10 cellular contexts compared by ENCODE assay signal in genomic region chrX:48694776-48695523, GRCh38. TPM values are rescaled to one million over a fixed set of nuclear protein-coding genes. Genes with fewer than 3 reads are reported as not detected.
DNase-seq lines count a peak whose midpoint lies in the region; ATAC-seq and TF ChIP-seq lines count a peak whose summit lies in the region.
"Had no signal": no experiment of that assay in that cellular context is flagged by ENCODE, and none has a peak within 500 bp of the region (broad histone marks: within the 10 kb centered on the region; RNA-seq: fewer than 3 reads in every experiment).

No MANE protein-coding gene starts in this region.

- no peaks in the 10 kb centered on the region for H3K9me3 Mint-ChIP-seq in activated CD4-positive, alpha-beta T cell treated with anti-CD3 and anti-CD28 coated beads, Interleukin-2, amount 10 ng/mL, durations not matched to agents 7 days and 5 days
- no peaks in the 10 kb centered on the region for H3K9me3 Mint-ChIP-seq in effector memory CD8-positive, alpha-beta T cell

- H3K4me2 ChIP-seq in OCI-LY3 (ENCODE audit: low read length): peak overlapping the region; percentile 100

- H3K36me3 Mint-ChIP-seq in activated CD4-positive, alpha-beta T cell treated with anti-CD3 and anti-CD28 coated beads, Interleukin-2, amount 10 ng/mL, durations not matched to agents 7 days and 5 days (ENCODE audit: low read depth): peaks cover 28% of the 10 kb centered on the region
- peaks cover 49% of the 10 kb centered on the region for H3K36me3 Mint-ChIP-seq in effector memory CD8-positive, alpha-beta T cell (ENCODE audit: insufficient read depth)

- peak overlapping the region; percentile 98 for H3K27ac Mint-ChIP-seq in activated CD4-positive, alpha-beta T cell treated with anti-CD3 and anti-CD28 coated beads, Interleukin-2, amount 10 ng/mL, durations not matched to agents 7 days and 5 days
- peak overlapping the region; percentile 95 to 99 for H3K27ac Mint-ChIP-seq in effector memory CD8-positive, alpha-beta T cell

- 0 out of 2 replicates have a peak overlapping the region, but pooled peaks have one; percentile 46 for H2AFZ ChIP-seq in OCI-LY3 (ENCODE audit: low read depth, low read length)

- TF ChIP-seq CTCF in OCI-LY3 (IDR thresholded peaks at IDR 0.05; ENCODE audit: low read depth, low read length): no peak
- TF ChIP-seq CTCF in gastrocnemius medialis (IDR thresholded peaks at IDR 0.05 in 4 of 5, conservative IDR thresholded peaks at IDR 0.05 in 1 of 5): no peak

- CTCF ChIA-PET in activated CD4-positive, alpha-beta T cell treated with anti-CD3 and anti-CD28 coated beads, Interleukin-2, amount 10 ng/mL, durations not matched to agents 7 days and 5 days (lab: Charles Lee): interaction anchor here (0.8 to 1.1 kb wide), 2 partner anchors 11 to 12 kb away, joined by 3 to 4 read pairs; partner anchors contain the start of gene WAS

- H3K4me3 Mint-ChIP-seq in activated CD4-positive, alpha-beta T cell treated with anti-CD3 and anti-CD28 coated beads, Interleukin-2, amount 10 ng/mL, durations not matched to agents 7 days and 5 days: peak overlapping the region; percentile 84
- peak overlapping the region; percentile 94 to 95 for H3K4me3 Mint-ChIP-seq in effector memory CD8-positive, alpha-beta T cell

- H3K4me1 ChIP-seq in OCI-LY3 (ENCODE audit: low read length) (peaks cover 14% of the 10 kb centered on the region), gastrocnemius medialis (no peaks in the 10 kb centered on the region)

- no peak for ATAC-seq in effector memory CD8-positive, alpha-beta T cell (replicated peaks)
- no peak for ATAC-seq in gastrocnemius medialis
- ATAC-seq in HG03139 (IDR thresholded peaks at IDR 0.05; ENCODE audit: unreplicated experiment): no peak

- peak overlapping the region; percentile 100 for H3K4me3 ChIP-seq in OCI-LY3 (ENCODE audit: low read length)
- H3K4me3 ChIP-seq in gastrocnemius medialis: peak overlapping the region in 3 of 4 donors; percentile 61 to 66 (median 61)

- intact Hi-C loops in gastrocnemius medialis (cut with DNase I; ENCODE audit: low total_unique reads): no loop called here

- H3K9ac ChIP-seq in OCI-LY3 (ENCODE audit: low read length): peak overlapping the region; percentile 91; the same call in 1 of the 2 replicates

- peaks cover 29% of the 10 kb centered on the region for H3K4me1 Mint-ChIP-seq in activated CD4-positive, alpha-beta T cell treated with anti-CD3 and anti-CD28 coated beads, Interleukin-2, amount 10 ng/mL, durations not matched to agents 7 days and 5 days
- peaks cover 18 to 19% of the 10 kb centered on the region in 2 donors for H3K4me1 Mint-ChIP-seq in effector memory CD8-positive, alpha-beta T cell (ENCODE audit: low read depth in 2 of 2)

- no peaks in the 10 kb centered on the region for H4K20me1 ChIP-seq in OCI-LY3 (ENCODE audit: insufficient read depth, low read length)

- H3K79me2 ChIP-seq in OCI-LY3 (ENCODE audit: low read length): peaks cover 38% of the 10 kb centered on the region

- H3K27ac ChIP-seq in OCI-LY3 (ENCODE audit: low read length) (no peak overlapping the region), gastrocnemius medialis (peak overlapping the region; percentile 91 to 96 (median 95))

- DNase-seq in activated CD4-positive, alpha-beta T cell treated with anti-CD3 and anti-CD28 coated beads, Interleukin-2, amount 10 ng/mL, durations not matched to agents 7 days and 5 days: no peak
- DNase-seq in activated CD4-positive, alpha-beta T cell treated with anti-CD3 and anti-CD28 coated beads, Interleukin-2, amount 50 U/mL, for 4 hours: no peak
- DNase-seq in effector memory CD8-positive, alpha-beta T cell: no peak
- no peak for DNase-seq in gastrocnemius medialis
- DNase-seq in NCI-H1417 treated with DMSO at 0.1 percent for 48 hours (lab: John Stamatoyannopoulos, UW): no peak
- DNase-seq in activated gamma-delta T cell (lab: John Stamatoyannopoulos, UW): no peak
- DNase-seq: activated naive CD4-positive, alpha-beta T cell; NCI-H1694 had no signal

- POLR2A ChIA-PET in activated CD4-positive, alpha-beta T cell treated with anti-CD3 and anti-CD28 coated beads, Interleukin-2, amount 10 ng/mL, durations not matched to agents 7 days and 5 days (lab: Charles Lee): no interaction called here

- in situ Hi-C loops in gastrocnemius medialis (cut with MboI; ENCODE audit: low sequenced_read_pairs in 4 of 4): no loop called here

- peaks cover 11% of the 10 kb centered on the region for H3K36me3 ChIP-seq in OCI-LY3 (replicated peaks; ENCODE audit: low read depth, low read length)
- no peaks in the 10 kb centered on the region for H3K36me3 ChIP-seq in gastrocnemius medialis

- no peaks in the 10 kb centered on the region for H3K9me3 ChIP-seq in OCI-LY3 (ENCODE audit: insufficient read depth, low read length)
- no peaks in the 10 kb centered on the region for H3K9me3 ChIP-seq in gastrocnemius medialis

- TF ChIP-seq POLR2A in gastrocnemius medialis (IDR thresholded peaks at IDR 0.05): no peak

- no peaks in the 10 kb centered on the region for H3K27me3 Mint-ChIP-seq in activated CD4-positive, alpha-beta T cell treated with anti-CD3 and anti-CD28 coated beads, Interleukin-2, amount 10 ng/mL, durations not matched to agents 7 days and 5 days
- no peaks in the 10 kb centered on the region for H3K27me3 Mint-ChIP-seq in effector memory CD8-positive, alpha-beta T cell

- H3K27me3 ChIP-seq in OCI-LY3 (ENCODE audit: low read depth, low read length): no peaks in the 10 kb centered on the region
- peaks cover 0 to 3% (median 0%) of the 10 kb centered on the region in 3 donors for H3K27me3 ChIP-seq in gastrocnemius medialis

RNA-seq across cellular contexts. Expression of gene SUV39H1, which starts 1.6 kb away (rescaled TPM):
- total RNA-seq in activated CD4-positive, alpha-beta T cell treated with anti-CD3 and anti-CD28 coated beads, Interleukin-2, amount 10 ng/mL, durations not matched to agents 7 days and 5 days: 10 to 100 TPM; 33.4 to 33.6 TPM
- 1 to 10 TPM; 1.7 to 6.1 (median 3.3) TPM for total RNA-seq in gastrocnemius medialis

RNA-seq across cellular contexts. Expression of gene WAS, which starts 11.4 kb away (rescaled TPM):
- 100 to 1,000 TPM; 165 to 177 TPM for total RNA-seq in activated CD4-positive, alpha-beta T cell treated with anti-CD3 and anti-CD28 coated beads, Interleukin-2, amount 10 ng/mL, durations not matched to agents 7 days and 5 days
- total RNA-seq in gastrocnemius medialis: 1 to 10 TPM; 1.8 to 2.7 (median 2.5) TPM

Comparison
In these comparisons a context has a peak if more than half of its experiments do, and no peak if none do; other contexts are left out.
1. RNA of gene SUV39H1, which starts 1.6 kb away (total RNA-seq): 33.4 to 33.6 TPM in activated CD4-positive, alpha-beta T cell treated with anti-CD3 and anti-CD28 coated beads, Interleukin-2, amount 10 ng/mL, durations not matched to agents 7 days and 5 days; 1.7 to 6.1 TPM in gastrocnemius medialis; every median in the first group is over 4 times any median in the second.
2. RNA of gene WAS, which starts 11.4 kb away (total RNA-seq): 165 to 177 TPM in activated CD4-positive, alpha-beta T cell treated with anti-CD3 and anti-CD28 coated beads, Interleukin-2, amount 10 ng/mL, durations not matched to agents 7 days and 5 days; 1.8 to 2.7 TPM in gastrocnemius medialis; every median in the first group is over 10 times any median in the second.